In genomic region chr19:48634424-48635262, GRCh38 we compare ENCODE assay signal across 1 cellular context.
TF ChIP-seq lines count a peak whose summit lies in the region.

No MANE protein-coding gene starts in this region.

TF ChIP-seq in K562, 482 proteins besides CTCF, POLR2A, EP300 and RAD21 (continued from another document and continues in another):
- TF ChIP-seq, protein P1, sequence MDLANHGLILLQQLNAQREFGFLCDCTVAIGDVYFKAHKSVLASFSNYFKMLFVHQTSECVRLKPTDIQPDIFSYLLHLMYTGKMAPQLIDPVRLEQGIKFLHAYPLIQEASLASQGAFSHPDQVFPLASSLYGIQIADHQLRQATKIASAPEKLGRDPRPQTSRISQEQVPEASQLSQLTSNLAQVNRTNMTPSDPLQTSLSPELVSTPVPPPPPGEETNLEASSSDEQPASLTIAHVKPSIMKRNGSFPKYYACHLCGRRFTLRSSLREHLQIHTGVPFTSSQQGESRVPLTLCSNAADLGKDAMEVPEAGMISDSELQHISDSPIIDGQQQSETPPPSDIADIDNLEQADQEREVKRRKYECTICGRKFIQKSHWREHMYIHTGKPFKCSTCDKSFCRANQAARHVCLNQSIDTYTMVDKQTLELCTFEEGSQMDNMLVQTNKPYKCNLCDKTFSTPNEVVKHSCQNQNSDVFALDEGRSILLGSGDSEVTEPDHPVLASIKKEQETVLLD (IDR thresholded peaks at IDR 0.05), result no peak; the same call in 1 of the 2 replicates
- TF ChIP-seq, protein P2, sequence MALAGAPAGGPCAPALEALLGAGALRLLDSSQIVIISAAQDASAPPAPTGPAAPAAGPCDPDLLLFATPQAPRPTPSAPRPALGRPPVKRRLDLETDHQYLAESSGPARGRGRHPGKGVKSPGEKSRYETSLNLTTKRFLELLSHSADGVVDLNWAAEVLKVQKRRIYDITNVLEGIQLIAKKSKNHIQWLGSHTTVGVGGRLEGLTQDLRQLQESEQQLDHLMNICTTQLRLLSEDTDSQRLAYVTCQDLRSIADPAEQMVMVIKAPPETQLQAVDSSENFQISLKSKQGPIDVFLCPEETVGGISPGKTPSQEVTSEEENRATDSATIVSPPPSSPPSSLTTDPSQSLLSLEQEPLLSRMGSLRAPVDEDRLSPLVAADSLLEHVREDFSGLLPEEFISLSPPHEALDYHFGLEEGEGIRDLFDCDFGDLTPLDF (CRISPR knock-in tag; IDR thresholded peaks at IDR 0.05), result no peak
- TF ChIP-seq CBX5 (IDR thresholded peaks at IDR 0.05; ENCODE audit: borderline replicate concordance, low read depth), result no peak
- TF ChIP-seq PTBP1 (IDR thresholded peaks at IDR 0.05; ENCODE audit: low read depth, low read length), result no peak
- 0 out of 2 replicates have a peak, but pooled peaks have one; percentile 44 for TF ChIP-seq ERF (CRISPR knock-in tag; IDR thresholded peaks at IDR 0.05)
- TF ChIP-seq ZZZ3 (IDR thresholded peaks at IDR 0.05), result no peak
- no peak for TF ChIP-seq ZNF75A (CRISPR knock-in tag; IDR thresholded peaks at IDR 0.05)
- TF ChIP-seq ZNF384 (IDR thresholded peaks at IDR 0.05; ENCODE audit: low read depth, low read length), result no peak
- no peak for TF ChIP-seq SMAD1 (IDR thresholded peaks at IDR 0.05; ENCODE audit: low read depth, low read length, partially characterized antibody)
- peak; percentile 95 for TF ChIP-seq RAD51 (IDR thresholded peaks at IDR 0.05; ENCODE audit: borderline replicate concordance, low read depth)
- TF ChIP-seq ZFX (CRISPR knock-in tag; IDR thresholded peaks at IDR 0.05), result peak; percentile 51
- TF ChIP-seq CREM (IDR thresholded peaks at IDR 0.05; ENCODE audit: low read depth), result peak; percentile 61
- no peak for TF ChIP-seq CHCHD3 (CRISPR knock-in tag; IDR thresholded peaks at IDR 0.05)
- peak; percentile 79; the same call in 1 of the 2 replicates for TF ChIP-seq KLF13 (tag; IDR thresholded peaks at IDR 0.05; ENCODE audit: borderline replicate concordance, low read depth)
- TF ChIP-seq ZNF124 (CRISPR knock-in tag; IDR thresholded peaks at IDR 0.05), result no peak
- no peak for TF ChIP-seq ZNF79 (CRISPR knock-in tag; IDR thresholded peaks at IDR 0.05; ENCODE audit: low read depth)
- no peak for TF ChIP-seq CSDE1 (IDR thresholded peaks at IDR 0.05)
- TF ChIP-seq PURB (CRISPR knock-in tag; IDR thresholded peaks at IDR 0.05; ENCODE audit: low read depth), result no peak
- TF ChIP-seq THRAP3 (IDR thresholded peaks at IDR 0.05; ENCODE audit: borderline replicate concordance), result no peak
- 0 out of 2 replicates have a peak, but pooled peaks have one; percentile 20 for TF ChIP-seq ZNF76 (CRISPR knock-in tag; IDR thresholded peaks at IDR 0.05; ENCODE audit: borderline replicate concordance)
- peak; percentile 46 for TF ChIP-seq E2F8 (IDR thresholded peaks at IDR 0.05; ENCODE audit: low read depth, partially characterized antibody)
- TF ChIP-seq MTA3 (IDR thresholded peaks at IDR 0.05; ENCODE audit: borderline replicate concordance), result peak; percentile 38; the same call in 1 of the 2 replicates
- TF ChIP-seq GTF2F1 (IDR thresholded peaks at IDR 0.05; ENCODE audit: low read depth, low read length), result no peak
- peak; percentile 98 for TF ChIP-seq TOE1 (IDR thresholded peaks at IDR 0.05; ENCODE audit: borderline replicate concordance)
- no peak for TF ChIP-seq TOE1 (CRISPR knock-in tag; IDR thresholded peaks at IDR 0.05; ENCODE audit: borderline replicate concordance, low read depth)
- no peak for TF ChIP-seq ZNF121 (CRISPR knock-in tag; conservative IDR thresholded peaks at IDR 0.05)
- TF ChIP-seq TEAD2 (tag; IDR thresholded peaks at IDR 0.05), result peak; percentile 88
- no peak for TF ChIP-seq MECOM (CRISPR knock-in tag; IDR thresholded peaks at IDR 0.05)
- no peak for TF ChIP-seq FUS (optimal IDR thresholded peaks at IDR 0.05; ENCODE audit: low read depth, low read length)
- no peak for TF ChIP-seq ZNF140 (CRISPR knock-in tag; IDR thresholded peaks at IDR 0.05)
- TF ChIP-seq OTX1 (CRISPR knock-in tag; IDR thresholded peaks at IDR 0.05), result no peak
- TF ChIP-seq ZNF311 (CRISPR knock-in tag; IDR thresholded peaks at IDR 0.05), result no peak
- peak; percentile 70; the same call in 1 of the 2 replicates for TF ChIP-seq ZFP1 (CRISPR knock-in tag; IDR thresholded peaks at IDR 0.05)
- no peak for TF ChIP-seq ARID3A (IDR thresholded peaks at IDR 0.05; ENCODE audit: borderline replicate concordance, low read depth, low read length)
- no peak for TF ChIP-seq DMBX1 (CRISPR knock-in tag; IDR thresholded peaks at IDR 0.05; ENCODE audit: borderline replicate concordance)
- peak; percentile 88 for TF ChIP-seq MYC (IDR thresholded peaks at IDR 0.05; ENCODE audit: low read depth, low read length)
- peak; percentile 58; the same call in 1 of the 2 replicates for TF ChIP-seq MYC (CRISPR knock-in tag; IDR thresholded peaks at IDR 0.05; ENCODE audit: borderline replicate concordance, low read depth)
- peak; percentile 86 for TF ChIP-seq NEUROD1 (IDR thresholded peaks at IDR 0.05; ENCODE audit: borderline replicate concordance, low read depth, low read length, partially characterized antibody)
- no peak for TF ChIP-seq ZNF507 (tag; conservative IDR thresholded peaks at IDR 0.05)
- TF ChIP-seq, protein P3, sequence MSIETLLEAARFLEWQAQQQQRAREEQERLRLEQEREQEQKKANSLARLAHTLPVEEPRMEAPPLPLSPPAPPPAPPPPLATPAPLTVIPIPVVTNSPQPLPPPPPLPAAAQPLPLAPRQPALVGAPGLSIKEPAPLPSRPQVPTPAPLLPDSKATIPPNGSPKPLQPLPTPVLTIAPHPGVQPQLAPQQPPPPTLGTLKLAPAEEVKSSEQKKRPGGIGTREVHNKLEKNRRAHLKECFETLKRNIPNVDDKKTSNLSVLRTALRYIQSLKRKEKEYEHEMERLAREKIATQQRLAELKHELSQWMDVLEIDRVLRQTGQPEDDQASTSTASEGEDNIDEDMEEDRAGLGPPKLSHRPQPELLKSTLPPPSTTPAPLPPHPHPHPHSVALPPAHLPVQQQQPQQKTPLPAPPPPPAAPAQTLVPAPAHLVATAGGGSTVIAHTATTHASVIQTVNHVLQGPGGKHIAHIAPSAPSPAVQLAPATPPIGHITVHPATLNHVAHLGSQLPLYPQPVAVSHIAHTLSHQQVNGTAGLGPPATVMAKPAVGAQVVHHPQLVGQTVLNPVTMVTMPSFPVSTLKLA (conservative IDR thresholded peaks at IDR 0.05), result peak; percentile 93 to 96
- TF ChIP-seq KDM4B (IDR thresholded peaks at IDR 0.05; ENCODE audit: borderline replicate concordance in 2 of 2, low read depth in 1 of 2), result peak in 1 of 2 experiments; percentile 69; a peak in 1 of 4 replicates
- TF ChIP-seq PPARD (CRISPR knock-in tag; IDR thresholded peaks at IDR 0.05), result no peak
- TF ChIP-seq BHLHE40 (IDR thresholded peaks at IDR 0.05; ENCODE audit: low read length), result peak; percentile 100
- no peak for TF ChIP-seq ZNF696 (CRISPR knock-in tag; conservative IDR thresholded peaks at IDR 0.05)
- TF ChIP-seq SRSF7 (optimal IDR thresholded peaks at IDR 0.05; ENCODE audit: low read depth, low read length), result no peak
- no peak for TF ChIP-seq PRMT5 (CRISPR knock-in tag; IDR thresholded peaks at IDR 0.05)
- TF ChIP-seq, protein P4, sequence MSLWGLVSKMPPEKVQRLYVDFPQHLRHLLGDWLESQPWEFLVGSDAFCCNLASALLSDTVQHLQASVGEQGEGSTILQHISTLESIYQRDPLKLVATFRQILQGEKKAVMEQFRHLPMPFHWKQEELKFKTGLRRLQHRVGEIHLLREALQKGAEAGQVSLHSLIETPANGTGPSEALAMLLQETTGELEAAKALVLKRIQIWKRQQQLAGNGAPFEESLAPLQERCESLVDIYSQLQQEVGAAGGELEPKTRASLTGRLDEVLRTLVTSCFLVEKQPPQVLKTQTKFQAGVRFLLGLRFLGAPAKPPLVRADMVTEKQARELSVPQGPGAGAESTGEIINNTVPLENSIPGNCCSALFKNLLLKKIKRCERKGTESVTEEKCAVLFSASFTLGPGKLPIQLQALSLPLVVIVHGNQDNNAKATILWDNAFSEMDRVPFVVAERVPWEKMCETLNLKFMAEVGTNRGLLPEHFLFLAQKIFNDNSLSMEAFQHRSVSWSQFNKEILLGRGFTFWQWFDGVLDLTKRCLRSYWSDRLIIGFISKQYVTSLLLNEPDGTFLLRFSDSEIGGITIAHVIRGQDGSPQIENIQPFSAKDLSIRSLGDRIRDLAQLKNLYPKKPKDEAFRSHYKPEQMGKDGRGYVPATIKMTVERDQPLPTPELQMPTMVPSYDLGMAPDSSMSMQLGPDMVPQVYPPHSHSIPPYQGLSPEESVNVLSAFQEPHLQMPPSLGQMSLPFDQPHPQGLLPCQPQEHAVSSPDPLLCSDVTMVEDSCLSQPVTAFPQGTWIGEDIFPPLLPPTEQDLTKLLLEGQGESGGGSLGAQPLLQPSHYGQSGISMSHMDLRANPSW (CRISPR knock-in tag; IDR thresholded peaks at IDR 0.05), result no peak
- no peak for TF ChIP-seq POLR3A (IDR thresholded peaks at IDR 0.05; ENCODE audit: borderline replicate concordance, extremely low read depth, insufficient read depth, insufficient read length)
- TF ChIP-seq, protein P5, sequence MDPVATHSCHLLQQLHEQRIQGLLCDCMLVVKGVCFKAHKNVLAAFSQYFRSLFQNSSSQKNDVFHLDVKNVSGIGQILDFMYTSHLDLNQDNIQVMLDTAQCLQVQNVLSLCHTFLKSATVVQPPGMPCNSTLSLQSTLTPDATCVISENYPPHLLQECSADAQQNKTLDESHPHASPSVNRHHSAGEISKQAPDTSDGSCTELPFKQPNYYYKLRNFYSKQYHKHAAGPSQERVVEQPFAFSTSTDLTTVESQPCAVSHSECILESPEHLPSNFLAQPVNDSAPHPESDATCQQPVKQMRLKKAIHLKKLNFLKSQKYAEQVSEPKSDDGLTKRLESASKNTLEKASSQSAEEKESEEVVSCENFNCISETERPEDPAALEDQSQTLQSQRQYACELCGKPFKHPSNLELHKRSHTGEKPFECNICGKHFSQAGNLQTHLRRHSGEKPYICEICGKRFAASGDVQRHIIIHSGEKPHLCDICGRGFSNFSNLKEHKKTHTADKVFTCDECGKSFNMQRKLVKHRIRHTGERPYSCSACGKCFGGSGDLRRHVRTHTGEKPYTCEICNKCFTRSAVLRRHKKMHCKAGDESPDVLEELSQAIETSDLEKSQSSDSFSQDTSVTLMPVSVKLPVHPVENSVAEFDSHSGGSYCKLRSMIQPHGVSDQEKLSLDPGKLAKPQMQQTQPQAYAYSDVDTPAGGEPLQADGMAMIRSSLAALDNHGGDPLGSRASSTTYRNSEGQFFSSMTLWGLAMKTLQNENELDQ (CRISPR knock-in tag; IDR thresholded peaks at IDR 0.05; ENCODE audit: borderline replicate concordance), result no peak; the same call in 1 of the 2 replicates
- TF ChIP-seq ZNF431 (CRISPR knock-in tag; IDR thresholded peaks at IDR 0.05), result no peak
- TF ChIP-seq, protein P6, sequence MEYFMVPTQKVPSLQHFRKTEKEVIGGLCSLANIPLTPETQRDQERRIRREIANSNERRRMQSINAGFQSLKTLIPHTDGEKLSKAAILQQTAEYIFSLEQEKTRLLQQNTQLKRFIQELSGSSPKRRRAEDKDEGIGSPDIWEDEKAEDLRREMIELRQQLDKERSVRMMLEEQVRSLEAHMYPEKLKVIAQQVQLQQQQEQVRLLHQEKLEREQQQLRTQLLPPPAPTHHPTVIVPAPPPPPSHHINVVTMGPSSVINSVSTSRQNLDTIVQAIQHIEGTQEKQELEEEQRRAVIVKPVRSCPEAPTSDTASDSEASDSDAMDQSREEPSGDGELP (CRISPR knock-in tag; IDR thresholded peaks at IDR 0.05; ENCODE audit: borderline replicate concordance), result peak; percentile 78
- no peak for TF ChIP-seq BRCA1 (IDR thresholded peaks at IDR 0.05)
- TF ChIP-seq BRCA1 (CRISPR knock-in tag; IDR thresholded peaks at IDR 0.05), result no peak
- no peak for TF ChIP-seq SREBF2 (CRISPR knock-in tag; IDR thresholded peaks at IDR 0.05)
- TF ChIP-seq ZNF780A (CRISPR knock-in tag; IDR thresholded peaks at IDR 0.05), result no peak
- TF ChIP-seq NR2C2 (CRISPR knock-in tag; IDR thresholded peaks at IDR 0.05), result no peak
- no peak for TF ChIP-seq NR2C2 (tag; IDR thresholded peaks at IDR 0.05)
- TF ChIP-seq SIX5 (IDR thresholded peaks at IDR 0.05; ENCODE audit: borderline replicate concordance in 1 of 2, insufficient read depth in 1 of 2, low read depth in 1 of 2, low read length in 2 of 2), result no peak
- peak; percentile 93 for TF ChIP-seq RNF2 (IDR thresholded peaks at IDR 0.05)
- 0 out of 2 replicates have a peak, but pooled peaks have one; percentile 25 for TF ChIP-seq CREB1 (IDR thresholded peaks at IDR 0.05)
- TF ChIP-seq CREB1 (CRISPR knock-in tag; IDR thresholded peaks at IDR 0.05), result no peak
- TF ChIP-seq FOXK2 (conservative IDR thresholded peaks at IDR 0.05 in 1 of 2, IDR thresholded peaks at IDR 0.05 in 1 of 2; ENCODE audit: low read depth in 2 of 2), result peak; percentile 39 to 80; a peak in 2 of 4 replicates
- TF ChIP-seq XRCC4 (IDR thresholded peaks at IDR 0.05; ENCODE audit: extremely low read depth, insufficient read depth, insufficient read length), result no peak
- TF ChIP-seq NFIX (CRISPR knock-in tag; IDR thresholded peaks at IDR 0.05; ENCODE audit: low read depth), result no peak
